In genomic region chr10:3813986-3814831, GRCh38 we compare ENCODE assay signal across 1 cellular context.
A peak's percentile ranks its signal among the peaks of the same experiment; 100 is the strongest.
TF ChIP-seq lines count a peak whose summit lies in the region.

No MANE protein-coding gene starts in this region.

TF ChIP-seq in HEK293, 187 proteins besides CTCF, POLR2A, EP300 and RAD21 (continued from another document):
- TF ChIP-seq, protein P1, sequence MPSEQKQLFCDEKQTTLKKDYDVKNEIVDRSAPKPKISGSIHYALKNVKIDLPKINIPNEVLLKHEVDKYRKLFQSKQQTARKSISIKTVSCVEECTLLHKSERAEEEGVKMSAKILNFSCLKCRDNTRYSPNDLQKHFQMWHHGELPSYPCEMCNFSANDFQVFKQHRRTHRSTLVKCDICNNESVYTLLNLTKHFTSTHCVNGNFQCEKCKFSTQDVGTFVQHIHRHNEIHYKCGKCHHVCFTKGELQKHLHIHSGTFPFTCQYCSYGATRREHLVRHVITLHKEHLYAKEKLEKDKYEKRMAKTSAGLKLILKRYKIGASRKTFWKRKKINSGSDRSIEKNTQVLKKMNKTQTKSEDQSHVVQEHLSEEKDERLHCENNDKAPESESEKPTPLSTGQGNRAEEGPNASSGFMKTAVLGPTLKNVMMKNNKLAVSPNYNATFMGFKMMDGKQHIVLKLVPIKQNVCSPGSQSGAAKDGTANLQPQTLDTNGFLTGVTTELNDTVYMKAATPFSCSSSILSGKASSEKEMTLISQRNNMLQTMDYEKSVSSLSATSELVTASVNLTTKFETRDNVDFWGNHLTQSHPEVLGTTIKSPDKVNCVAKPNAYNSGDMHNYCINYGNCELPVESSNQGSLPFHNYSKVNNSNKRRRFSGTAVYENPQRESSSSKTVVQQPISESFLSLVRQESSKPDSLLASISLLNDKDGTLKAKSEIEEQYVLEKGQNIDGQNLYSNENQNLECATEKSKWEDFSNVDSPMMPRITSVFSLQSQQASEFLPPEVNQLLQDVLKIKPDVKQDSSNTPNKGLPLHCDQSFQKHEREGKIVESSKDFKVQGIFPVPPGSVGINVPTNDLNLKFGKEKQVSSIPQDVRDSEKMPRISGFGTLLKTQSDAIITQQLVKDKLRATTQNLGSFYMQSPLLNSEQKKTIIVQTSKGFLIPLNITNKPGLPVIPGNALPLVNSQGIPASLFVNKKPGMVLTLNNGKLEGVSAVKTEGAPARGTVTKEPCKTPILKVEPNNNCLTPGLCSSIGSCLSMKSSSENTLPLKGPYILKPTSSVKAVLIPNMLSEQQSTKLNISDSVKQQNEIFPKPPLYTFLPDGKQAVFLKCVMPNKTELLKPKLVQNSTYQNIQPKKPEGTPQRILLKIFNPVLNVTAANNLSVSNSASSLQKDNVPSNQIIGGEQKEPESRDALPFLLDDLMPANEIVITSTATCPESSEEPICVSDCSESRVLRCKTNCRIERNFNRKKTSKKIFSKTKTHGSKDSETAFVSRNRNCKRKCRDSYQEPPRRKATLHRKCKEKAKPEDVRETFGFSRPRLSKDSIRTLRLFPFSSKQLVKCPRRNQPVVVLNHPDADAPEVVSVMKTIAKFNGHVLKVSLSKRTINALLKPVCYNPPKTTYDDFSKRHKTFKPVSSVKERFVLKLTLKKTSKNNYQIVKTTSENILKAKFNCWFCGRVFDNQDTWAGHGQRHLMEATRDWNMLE (tag by site-specific recombination; conservative IDR thresholded peaks at IDR 0.05; ENCODE audit: low read depth): peak; percentile 86
- TF ChIP-seq ZNF426 (tag by site-specific recombination; IDR thresholded peaks at IDR 0.05) (peak; percentile 86), ZNF433 (tag by site-specific recombination; IDR thresholded peaks at IDR 0.05; ENCODE audit: low read depth) (peak; percentile 82), ZBTB8A (tag by site-specific recombination; IDR thresholded peaks at IDR 0.05) (peak; percentile 74), OVOL3 (tag by site-specific recombination; IDR thresholded peaks at IDR 0.05) (no peak), ZNF391 (tag by site-specific recombination; IDR thresholded peaks at IDR 0.05; ENCODE audit: borderline replicate concordance, low read depth) (no peak), ZNF624 (tag by site-specific recombination; IDR thresholded peaks at IDR 0.05) (no peak), ZNF629 (tag by site-specific recombination; IDR thresholded peaks at IDR 0.05) (peak; percentile 53; the same call in 1 of the 2 replicates), ZNF394 (tag by site-specific recombination; IDR thresholded peaks at IDR 0.05; ENCODE audit: borderline replicate concordance) (peak; percentile 93), ZNF654 (tag by site-specific recombination; IDR thresholded peaks at IDR 0.05; ENCODE audit: low read depth) (peak; percentile 40), IKZF3 (tag by site-specific recombination; IDR thresholded peaks at IDR 0.05) (no peak), ZNF529 (tag by site-specific recombination; IDR thresholded peaks at IDR 0.05; ENCODE audit: insufficient replicate concordance) (peak; percentile 44), ZNF501 (tag by site-specific recombination; IDR thresholded peaks at IDR 0.05) (0 out of 2 replicates have a peak, but pooled peaks have one; percentile 29), ZNF140 (tag by site-specific recombination; IDR thresholded peaks at IDR 0.05) (peak; percentile 64; the same call in 1 of the 2 replicates), ZNF558 (tag by site-specific recombination; IDR thresholded peaks at IDR 0.05) (peak; percentile 63; the same call in 1 of the 2 replicates), ZNF560 (tag by site-specific recombination; IDR thresholded peaks at IDR 0.05; ENCODE audit: borderline replicate concordance) (peak; percentile 53; the same call in 1 of the 2 replicates), ZNF248 (tag by site-specific recombination; IDR thresholded peaks at IDR 0.05) (no peak)
- TF ChIP-seq, protein P2, sequence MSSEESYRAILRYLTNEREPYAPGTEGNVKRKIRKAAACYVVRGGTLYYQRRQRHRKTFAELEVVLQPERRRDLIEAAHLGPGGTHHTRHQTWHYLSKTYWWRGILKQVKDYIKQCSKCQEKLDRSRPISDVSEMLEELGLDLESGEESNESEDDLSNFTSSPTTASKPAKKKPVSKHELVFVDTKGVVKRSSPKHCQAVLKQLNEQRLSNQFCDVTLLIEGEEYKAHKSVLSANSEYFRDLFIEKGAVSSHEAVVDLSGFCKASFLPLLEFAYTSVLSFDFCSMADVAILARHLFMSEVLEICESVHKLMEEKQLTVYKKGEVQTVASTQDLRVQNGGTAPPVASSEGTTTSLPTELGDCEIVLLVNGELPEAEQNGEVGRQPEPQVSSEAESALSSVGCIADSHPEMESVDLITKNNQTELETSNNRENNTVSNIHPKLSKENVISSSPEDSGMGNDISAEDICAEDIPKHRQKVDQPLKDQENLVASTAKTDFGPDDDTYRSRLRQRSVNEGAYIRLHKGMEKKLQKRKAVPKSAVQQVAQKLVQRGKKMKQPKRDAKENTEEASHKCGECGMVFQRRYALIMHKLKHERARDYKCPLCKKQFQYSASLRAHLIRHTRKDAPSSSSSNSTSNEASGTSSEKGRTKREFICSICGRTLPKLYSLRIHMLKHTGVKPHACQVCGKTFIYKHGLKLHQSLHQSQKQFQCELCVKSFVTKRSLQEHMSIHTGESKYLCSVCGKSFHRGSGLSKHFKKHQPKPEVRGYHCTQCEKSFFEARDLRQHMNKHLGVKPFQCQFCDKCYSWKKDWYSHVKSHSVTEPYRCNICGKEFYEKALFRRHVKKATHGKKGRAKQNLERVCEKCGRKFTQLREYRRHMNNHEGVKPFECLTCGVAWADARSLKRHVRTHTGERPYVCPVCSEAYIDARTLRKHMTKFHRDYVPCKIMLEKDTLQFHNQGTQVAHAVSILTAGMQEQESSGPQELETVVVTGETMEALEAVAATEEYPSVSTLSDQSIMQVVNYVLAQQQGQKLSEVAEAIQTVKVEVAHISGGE (tag by site-specific recombination; conservative IDR thresholded peaks at IDR 0.05; ENCODE audit: low read depth): peak; percentile 72
